Comparison of ENCODE assay signal across 17 cellular contexts in genomic region chr16:818592-818991, GRCh38. TPM values are rescaled to one million over a fixed set of nuclear protein-coding genes. Genes with fewer than 3 reads are reported as not detected.
DNase-seq lines count a peak whose midpoint lies in the region; ATAC-seq, FAIRE-seq and TF ChIP-seq lines count a peak whose summit lies in the region.
"Had no signal": no experiment of that assay in that cellular context is flagged by ENCODE, and none has a peak within 500 bp of the region (broad histone marks: within the 10 kb centered on the region; RNA-seq: fewer than 3 reads in every experiment).

No MANE protein-coding gene starts in this region.

- WGBS in HepG2 (ENCODE audit: low lambda C conversion rate), result 2% methylated on average over 2 of the region's 2 CpGs
- 36% methylated on average over 2 of the region's 2 CpGs for WGBS in right lobe of liver (ENCODE audit: insufficient coverage, low coverage, low lambda C conversion rate, missing lambda C conversion rate)
- 61% methylated on average over 2 of the region's 2 CpGs; no CpG with 5 or more reads in 1 of the 2 experiments for WGBS in H1 (ENCODE audit: extremely low coverage in 1 of 2, insufficient coverage in 1 of 2, insufficient read length in 1 of 2, insufficient replicate concordance in 2 of 2, low coverage in 1 of 2, low lambda C conversion rate in 2 of 2, missing lambda C conversion rate in 1 of 2), 2 experiments

- no peaks in the 10 kb centered on the region for H3K79me1 ChIP-seq in H1 (ENCODE audit: low read depth, low read length)

- H4K8ac ChIP-seq in H1 (ENCODE audit: extremely low read depth, insufficient read depth, low read length), result no peak overlapping the region

- H3K23ac ChIP-seq in H1 (ENCODE audit: insufficient read length), result no peak overlapping the region

- H3K36me3 ChIP-seq in HepG2 (replicated peaks in 1 of 2; ENCODE audit: control insufficient read depth in 1 of 2, insufficient read depth in 2 of 2, low read length in 2 of 2) (no peaks in the 10 kb centered on the region), right lobe of liver (no peaks in the 10 kb centered on the region), H1 (ENCODE audit: control insufficient read depth in 2 of 4, insufficient read depth in 4 of 4, low read length in 3 of 4) (no peaks in the 10 kb centered on the region)

- H3K79me2 ChIP-seq in HepG2 (ENCODE audit: insufficient read depth, low read length) (no peaks in the 10 kb centered on the region), H1 (ENCODE audit: control insufficient read depth in 1 of 2, insufficient read depth in 2 of 2, low read length in 2 of 2) (no peaks in the 10 kb centered on the region)

- H2AK5ac ChIP-seq in H1 (ENCODE audit: low read depth, low read length), result peak overlapping the region; percentile 75; the same call in 1 of the 2 replicates

- H3K4me1 ChIP-seq in HepG2 (ENCODE audit: insufficient read depth, low read length) (no peaks in the 10 kb centered on the region), right lobe of liver (no peaks in the 10 kb centered on the region), H1 (replicated peaks in 1 of 4; ENCODE audit: control insufficient read depth in 3 of 4, insufficient read depth in 4 of 4, low read length in 3 of 4) (peaks cover 0 to 8% (median 0%) of the 10 kb centered on the region in 4 experiments; a peak in 2 of 7 replicates), foreskin keratinocyte (no peaks in the 10 kb centered on the region)

- intact Hi-C loops in HepG2 (cut with micrococcal nuclease; ENCODE audit: unreplicated experiment) (no loop called here), right lobe of liver (cut with DNase I) (no loop called here)

- no peak overlapping the region for H3K4me2 ChIP-seq in HepG2 (ENCODE audit: low read depth, low read length)
- H3K4me2 ChIP-seq in H1 (ENCODE audit: insufficient read depth in 1 of 2, low read depth in 2 of 2, low read length in 2 of 2), result no peak overlapping the region

- no peak for DNase-seq in HepG2 (ENCODE audit: low spot score)
- no peak for DNase-seq in right lobe of liver
- no peak for DNase-seq in HTR-8/SVneo (ENCODE audit: insufficient read length, low spot score)
- no peak for DNase-seq in H1 (ENCODE audit: low read depth in 1 of 2, low spot score in 2 of 2)
- no peak for DNase-seq in stimulated activated CD4-positive, alpha-beta T cell treated with anti-CD3 and anti-CD28 coated beads, Interleukin-4, amount 100 ng/mL, for 1 hour
- no peak for DNase-seq in foreskin keratinocyte
- DNase-seq in SKM-1 treated with dmso at 0.1 percent for 144 hours (lab: John Stamatoyannopoulos, UW; ENCODE audit: unreplicated experiment), result no peak
- DNase-seq: AML-193, C1 segment of cervical spinal cord, Calu3, DMS79, H7 had no signal

- H3K27me3 ChIP-seq in HepG2 (ENCODE audit: control insufficient read depth in 1 of 2, insufficient read depth in 2 of 2, low read length in 2 of 2), result peaks cover 22 to 73% of the 10 kb centered on the region in 2 experiments
- no peaks in the 10 kb centered on the region for H3K27me3 ChIP-seq in right lobe of liver
- 0 out of 7 replicates have a peak, but pooled peaks cover 0 to 2% (median 0%) of the 10 kb centered on the region in 4 experiments for H3K27me3 ChIP-seq in H1 (replicated peaks in 1 of 4; ENCODE audit: control insufficient read depth in 3 of 4, extremely low read depth in 1 of 4, insufficient read depth in 3 of 4, low read length in 3 of 4)
- peaks cover 29% of the 10 kb centered on the region for H3K27me3 ChIP-seq in foreskin keratinocyte

- no peak overlapping the region for H3K56ac ChIP-seq in H1 (replicated peaks; ENCODE audit: insufficient read length, low read depth, low read length)

- no peak overlapping the region for H2BK5ac ChIP-seq in H1 (ENCODE audit: low read depth, low read length)

- 0 out of 2 replicates have a peak, but pooled peaks cover 5% of the 10 kb centered on the region for H3K9me3 ChIP-seq in HepG2 (ENCODE audit: low read length)
- H3K9me3 ChIP-seq in right lobe of liver, result no peaks in the 10 kb centered on the region
- H3K9me3 ChIP-seq in H1 (ENCODE audit: insufficient read depth in 2 of 2, low read depth in 1 of 2, low read length in 1 of 2), result peaks cover 4 to 16% of the 10 kb centered on the region in 2 experiments; a peak in 3 of 4 replicates

- H4K5ac ChIP-seq in H1 (ENCODE audit: insufficient read length, low read depth, low read length), result no peak overlapping the region

- no peak overlapping the region for H2BK12ac ChIP-seq in H1 (ENCODE audit: low read depth, low read length)

- FAIRE-seq in HepG2 (lab: Jason Lieb, UNC) (peak; percentile 42), HTR-8/SVneo (lab: Jason Lieb, UNC) (peak; percentile 100), H1 (lab: Jason Lieb, UNC) (peak; percentile 82)
- FAIRE-seq: GM12892 had no signal

- no peaks in the 10 kb centered on the region for H3K23me2 ChIP-seq in H1 (ENCODE audit: low read depth, low read length)

- TF ChIP-seq EP300 in HepG2 (IDR thresholded peaks at IDR 0.05; ENCODE audit: low read depth in 2 of 2, low read length in 2 of 2) (no peak), HepG2 (CRISPR knock-in tag; IDR thresholded peaks at IDR 0.05; ENCODE audit: borderline replicate concordance) (no peak), H1 (IDR thresholded peaks at IDR 0.05; ENCODE audit: borderline replicate concordance in 1 of 2, low read depth in 2 of 2, low read length in 2 of 2) (no peak)

- no peak overlapping the region for H2BK15ac ChIP-seq in H1 (ENCODE audit: low read length)

- no peak overlapping the region for H4K91ac ChIP-seq in H1 (replicated peaks; ENCODE audit: insufficient read length, low read length)

- TF ChIP-seq POLR2A in HepG2 (IDR thresholded peaks at IDR 0.05; ENCODE audit: insufficient read depth in 1 of 2, low read depth in 2 of 2, low read length in 2 of 2), result no peak
- no peak for TF ChIP-seq POLR2A in right lobe of liver (IDR thresholded peaks at IDR 0.05)
- no peak for TF ChIP-seq POLR2A in H1 (IDR thresholded peaks at IDR 0.05; ENCODE audit: control extremely low read depth in 1 of 2, low read depth in 2 of 2, low read length in 2 of 2)

- POLR2A ChIA-PET in HepG2 (lab: Yijun Ruan, JAX), result no interaction called here
- POLR2A ChIA-PET in H1 (lab: Charles Lee; ENCODE audit: partially characterized antibody), result no interaction called here

- H2AFZ ChIP-seq in HepG2 (ENCODE audit: low read length) (no peak overlapping the region), H1 (ENCODE audit: low read length) (no peak overlapping the region)

- in situ Hi-C loops in HepG2 (cut with HindIII; ENCODE audit: extremely low pct_ligation_motif_present, low pct_unique_long_range_greater_than_20kb), result loop anchor here (25.0 kb wide), 1 partner anchor 394 kb away; no protein-coding TSS in a partner anchor

- no peak overlapping the region for H3K27ac ChIP-seq in HepG2 (ENCODE audit: extremely low read length, insufficient read depth, low read length)
- H3K27ac ChIP-seq in right lobe of liver, result no peak overlapping the region
- no peak overlapping the region for H3K27ac ChIP-seq in H1 (ENCODE audit: low read depth, low read length)
- H3K27ac ChIP-seq in foreskin keratinocyte, result no peak overlapping the region
- H3K27ac ChIP-seq: 22Rv1 had no signal

- no peak overlapping the region for H2BK20ac ChIP-seq in H1 (ENCODE audit: low read length)

- CTCF ChIA-PET in HepG2 (lab: Yijun Ruan, JAX; ENCODE audit: low intra/inter-chr PET ratio, low total read pairs), result no interaction called here
- CTCF ChIA-PET in H1 (lab: Charles Lee; ENCODE audit: partially characterized antibody), result no interaction called here

- BruUV-seq in HepG2 (replicated peaks; lab: Mats Ljungman, UMichigan), result no TSS peak

- peak overlapping the region; percentile 10 for H3K4ac ChIP-seq in H1 (replicated peaks; ENCODE audit: insufficient read length, low read depth, low read length)

- H3K4me3 ChIP-seq in HepG2 (replicated peaks in 1 of 3; ENCODE audit: insufficient read depth in 1 of 3, low read depth in 2 of 3, low read length in 3 of 3) (no peak overlapping the region), right lobe of liver (no peak overlapping the region), H1 (ENCODE audit: extremely low read depth in 1 of 4, insufficient read depth in 2 of 4, low read depth in 3 of 4, low read length in 4 of 4) (no peak overlapping the region)

- H3K18ac ChIP-seq in H1 (ENCODE audit: extremely low read depth, low read length), result no peak overlapping the region

- H4K20me1 ChIP-seq in HepG2 (ENCODE audit: insufficient read depth, low read length), result 0 out of 2 replicates have a peak, but pooled peaks cover 3% of the 10 kb centered on the region
- peaks cover 0 to 3% of the 10 kb centered on the region in 2 experiments for H4K20me1 ChIP-seq in H1 (replicated peaks in 1 of 2; ENCODE audit: control insufficient read depth in 1 of 2, insufficient read depth in 2 of 2, low read length in 2 of 2)

- ATAC-seq in HepG2 (no peak), right lobe of liver (no peak), foreskin keratinocyte (no peak), GM18517 (IDR thresholded peaks at IDR 0.05; ENCODE audit: unreplicated experiment) (no peak)

- H2BK120ac ChIP-seq in H1 (replicated peaks; ENCODE audit: low read depth, low read length), result no peak overlapping the region

- H3K14ac ChIP-seq in H1 (ENCODE audit: insufficient read length), result no peak overlapping the region

- TF ChIP-seq RAD21 in HepG2 (CRISPR knock-in tag; IDR thresholded peaks at IDR 0.05) (no peak), H1 (IDR thresholded peaks at IDR 0.05 in 1 of 2, conservative IDR thresholded peaks at IDR 0.05 in 1 of 2; ENCODE audit: low read depth in 2 of 2, low read length in 2 of 2) (no peak)

- no peak overlapping the region for H3K9ac ChIP-seq in HepG2 (ENCODE audit: insufficient read depth, low read depth, low read length)
- no peak overlapping the region; a peak in 1 of 7 replicates for H3K9ac ChIP-seq in H1 (replicated peaks in 1 of 4; ENCODE audit: extremely low read depth in 1 of 4, low read depth in 3 of 4, low read length in 3 of 4)

- no peak for TF ChIP-seq CTCF in HepG2 (CRISPR knock-in tag; IDR thresholded peaks at IDR 0.05)
- TF ChIP-seq CTCF in right lobe of liver (IDR thresholded peaks at IDR 0.05), result no peak
- no peak for TF ChIP-seq CTCF in H1 (IDR thresholded peaks at IDR 0.05; ENCODE audit: control extremely low read depth in 1 of 3, insufficient read depth in 1 of 3, low read depth in 1 of 3, low read length in 3 of 3)
- TF ChIP-seq CTCF in foreskin keratinocyte (conservative IDR thresholded peaks at IDR 0.05), result no peak

RNA-seq across cellular contexts. Expression of gene GNG13, which starts 18.1 kb away (rescaled TPM):
- not detected in 2 replicates for total RNA-seq in HepG2 (2016; rRNA removed; fragmentation: Illumina TruSeq; extraction: Trizol)
- total RNA-seq in HepG2 (2016; cell fraction: cytosol; rRNA removed; fragmentation: Illumina TruSeq; extraction: Trizol; ENCODE audit: low read depth), result not detected in 2 replicates
- not detected in 2 replicates for total RNA-seq in HepG2 (2016; cell fraction: insoluble cytoplasmic fraction; rRNA removed; fragmentation: Illumina TruSeq; extraction: Trizol)
- not detected in 2 replicates for total RNA-seq in HepG2 (2016; cell fraction: membrane; rRNA removed; fragmentation: Illumina TruSeq; extraction: Trizol)
- not detected in 2 replicates for total RNA-seq in HepG2 (2016; cell fraction: nucleus; rRNA removed; fragmentation: Illumina TruSeq; extraction: Trizol)
- not detected in 2 replicates for polyA plus RNA-seq in HepG2 (2011; rRNA removed)
- polyA plus RNA-seq in HepG2 (2011; cell fraction: cytosol; rRNA removed), result not detected in 2 replicates
- polyA plus RNA-seq in HepG2 (2011; cell fraction: nucleus; rRNA removed), result not detected in 2 replicates
- not detected in 2 replicates for polyA plus RNA-seq in HepG2 (2012)
- not detected in 2 replicates for polyA plus RNA-seq in HepG2 (2016; cell fraction: cytosol; fragmentation: Illumina TruSeq; extraction: Trizol; ENCODE audit: low read depth)
- polyA plus RNA-seq in HepG2 (2016; cell fraction: insoluble cytoplasmic fraction; fragmentation: Illumina TruSeq; extraction: Trizol; ENCODE audit: low read depth), result not detected in 2 replicates
- polyA plus RNA-seq in HepG2 (2016; cell fraction: membrane; fragmentation: Illumina TruSeq; extraction: Trizol; ENCODE audit: low read depth), result not detected in 2 replicates
- polyA plus RNA-seq in HepG2 (2016; cell fraction: nucleus; fragmentation: Illumina TruSeq; extraction: Trizol; ENCODE audit: insufficient read depth, low read depth), result not detected in 2 replicates
- polyA minus RNA-seq in HepG2 (2011; rRNA and poly(A)+ RNA removed; ENCODE audit: low replicate concordance), result not detected in 2 replicates
- not detected in 2 replicates for polyA minus RNA-seq in HepG2 (2011; cell fraction: cytosol; rRNA and poly(A)+ RNA removed)
- not detected in 2 replicates for polyA minus RNA-seq in HepG2 (2011; cell fraction: nucleus; rRNA and poly(A)+ RNA removed)
- not detected for total RNA-seq in right lobe of liver
- not detected in 2 replicates for total RNA-seq in H1 (2021; fragmentation: NEBNext Ultra II Directional; extraction: Animal tissue kit (Norgen Biotek cat#: 25700))
- not detected in 2 replicates for polyA plus RNA-seq in H1 (2011; rRNA removed)
- not detected for polyA plus RNA-seq in H1 (2011; cell fraction: cytosol; rRNA removed)
- 0.11 TPM for polyA plus RNA-seq in H1 (2011; cell fraction: nucleus; rRNA removed)
- 0.59 to 1.3 TPM (median 0.96 TPM) in 4 replicates for polyA plus RNA-seq in H1 (2012, experiment 1 of 2)
- polyA plus RNA-seq in H1 (2012, experiment 2 of 2), result 0.49 TPM
- 0.34 TPM for polyA plus RNA-seq in H1 (2013, experiment 1 of 2)
- 0.39 TPM for polyA plus RNA-seq in H1 (2013, experiment 2 of 2)
- not detected in 2 replicates for polyA minus RNA-seq in H1 (2011; rRNA and poly(A)+ RNA removed)
- polyA minus RNA-seq in H1 (2011; cell fraction: cytosol; rRNA and poly(A)+ RNA removed), result not detected
- not detected for polyA minus RNA-seq in H1 (2011; cell fraction: nucleus; rRNA and poly(A)+ RNA removed)
- total RNA-seq in foreskin keratinocyte, result not detected in 2 replicates
- polyA plus RNA-seq in foreskin keratinocyte, result not detected in 2 replicates
- total RNA-seq: Calu3; CD4-positive, alpha-beta T cell; H7; HT-29 had no signal

RNA-seq across cellular contexts. Expression of gene CHTF18, which starts 30.2 kb away (rescaled TPM):
- total RNA-seq in HepG2 (2016; rRNA removed; fragmentation: Illumina TruSeq; extraction: Trizol) (8.8 and 22.9 TPM in 2 replicates), right lobe of liver (1 to 10 TPM; 2.9 to 7.8 (median 4.6) TPM), foreskin keratinocyte (35.6 and 41.4 TPM in 2 replicates)
- 14.2 and 15.9 TPM in 2 replicates for total RNA-seq in HepG2 (2016; cell fraction: cytosol; rRNA removed; fragmentation: Illumina TruSeq; extraction: Trizol; ENCODE audit: low read depth)
- 7.3 and 24.5 TPM in 2 replicates for total RNA-seq in HepG2 (2016; cell fraction: insoluble cytoplasmic fraction; rRNA removed; fragmentation: Illumina TruSeq; extraction: Trizol)
- 5.5 and 6.8 TPM in 2 replicates for total RNA-seq in HepG2 (2016; cell fraction: membrane; rRNA removed; fragmentation: Illumina TruSeq; extraction: Trizol)
- 26.2 and 31.2 TPM in 2 replicates for total RNA-seq in HepG2 (2016; cell fraction: nucleus; rRNA removed; fragmentation: Illumina TruSeq; extraction: Trizol)
- polyA plus RNA-seq in HepG2 (2011; rRNA removed) (7.3 and 8.6 TPM in 2 replicates), H1 (2011; rRNA removed) (75.3 and 156 TPM in 2 replicates), foreskin keratinocyte (42.3 and 47.2 TPM in 2 replicates)
- 2.5 and 6.5 TPM in 2 replicates for polyA plus RNA-seq in HepG2 (2011; cell fraction: cytosol; rRNA removed)
- polyA plus RNA-seq in HepG2 (2011; cell fraction: nucleus; rRNA removed), result 145 and 298 TPM in 2 replicates
- polyA plus RNA-seq in HepG2 (2012), result 6.6 and 11.8 TPM in 2 replicates
- polyA plus RNA-seq in HepG2 (2016; cell fraction: cytosol; fragmentation: Illumina TruSeq; extraction: Trizol; ENCODE audit: low read depth), result 2.3 and 2.5 TPM in 2 replicates
- 6.8 and 7.7 TPM in 2 replicates for polyA plus RNA-seq in HepG2 (2016; cell fraction: insoluble cytoplasmic fraction; fragmentation: Illumina TruSeq; extraction: Trizol; ENCODE audit: low read depth)
- 3.5 and 4.5 TPM in 2 replicates for polyA plus RNA-seq in HepG2 (2016; cell fraction: membrane; fragmentation: Illumina TruSeq; extraction: Trizol; ENCODE audit: low read depth)
- polyA plus RNA-seq in HepG2 (2016; cell fraction: nucleus; fragmentation: Illumina TruSeq; extraction: Trizol; ENCODE audit: insufficient read depth, low read depth), result 103 and 115 TPM in 2 replicates
- 8.2 and 13.0 TPM in 2 replicates for polyA minus RNA-seq in HepG2 (2011; rRNA and poly(A)+ RNA removed; ENCODE audit: low replicate concordance)
- polyA minus RNA-seq in HepG2 (2011; cell fraction: cytosol; rRNA and poly(A)+ RNA removed), result 2.4 and 3.9 TPM in 2 replicates
- polyA minus RNA-seq in HepG2 (2011; cell fraction: nucleus; rRNA and poly(A)+ RNA removed), result 7.5 and 12.4 TPM in 2 replicates
- total RNA-seq in H1 (2021; fragmentation: NEBNext Ultra II Directional; extraction: Animal tissue kit (Norgen Biotek cat#: 25700)), result 98.3 and 104 TPM in 2 replicates
- polyA plus RNA-seq in H1 (2011; cell fraction: cytosol; rRNA removed), result 87.5 TPM
- 592 TPM for polyA plus RNA-seq in H1 (2011; cell fraction: nucleus; rRNA removed)
- 72.1 to 113 TPM (median 103 TPM) in 4 replicates for polyA plus RNA-seq in H1 (2012, experiment 1 of 2)
- 43.8 TPM for polyA plus RNA-seq in H1 (2012, experiment 2 of 2)
- polyA plus RNA-seq in H1 (2013, experiment 1 of 2), result 70.5 TPM
- polyA plus RNA-seq in H1 (2013, experiment 2 of 2), result 59.1 TPM
- polyA minus RNA-seq in H1 (2011; rRNA and poly(A)+ RNA removed), result 18.1 and 20.4 TPM in 2 replicates
- polyA minus RNA-seq in H1 (2011; cell fraction: cytosol; rRNA and poly(A)+ RNA removed), result 26.9 TPM
- polyA minus RNA-seq in H1 (2011; cell fraction: nucleus; rRNA and poly(A)+ RNA removed), result 90.8 TPM

RNA-seq across cellular contexts. Expression of gene RPUSD1, which starts 30.4 kb away (rescaled TPM):
- total RNA-seq in HepG2 (2016; rRNA removed; fragmentation: Illumina TruSeq; extraction: Trizol) (22.4 and 26.2 TPM in 2 replicates), right lobe of liver (10 to 100 TPM in 2 of 6 experiments, 1 to 10 TPM in 4; 5.1 to 16.2 (median 6.6) TPM), foreskin keratinocyte (36.7 and 40.3 TPM in 2 replicates)
- total RNA-seq in HepG2 (2016; cell fraction: cytosol; rRNA removed; fragmentation: Illumina TruSeq; extraction: Trizol; ENCODE audit: low read depth), result 18.7 and 21.8 TPM in 2 replicates
- 20.2 and 24.6 TPM in 2 replicates for total RNA-seq in HepG2 (2016; cell fraction: insoluble cytoplasmic fraction; rRNA removed; fragmentation: Illumina TruSeq; extraction: Trizol)
- total RNA-seq in HepG2 (2016; cell fraction: membrane; rRNA removed; fragmentation: Illumina TruSeq; extraction: Trizol), result 34.6 and 36.7 TPM in 2 replicates
- 13.4 and 16.9 TPM in 2 replicates for total RNA-seq in HepG2 (2016; cell fraction: nucleus; rRNA removed; fragmentation: Illumina TruSeq; extraction: Trizol)
- polyA plus RNA-seq in HepG2 (2011; rRNA removed) (13.1 and 15.9 TPM in 2 replicates), H1 (2011; rRNA removed) (61.8 and 81.8 TPM in 2 replicates), foreskin keratinocyte (41.0 and 45.4 TPM in 2 replicates)
- 11.8 and 20.0 TPM in 2 replicates for polyA plus RNA-seq in HepG2 (2011; cell fraction: cytosol; rRNA removed)
- 47.0 and 47.2 TPM in 2 replicates for polyA plus RNA-seq in HepG2 (2011; cell fraction: nucleus; rRNA removed)
- polyA plus RNA-seq in HepG2 (2012), result 6.9 and 11.4 TPM in 2 replicates
- polyA plus RNA-seq in HepG2 (2016; cell fraction: cytosol; fragmentation: Illumina TruSeq; extraction: Trizol; ENCODE audit: low read depth), result 23.0 and 24.2 TPM in 2 replicates
- 22.5 and 24.4 TPM in 2 replicates for polyA plus RNA-seq in HepG2 (2016; cell fraction: insoluble cytoplasmic fraction; fragmentation: Illumina TruSeq; extraction: Trizol; ENCODE audit: low read depth)
- polyA plus RNA-seq in HepG2 (2016; cell fraction: membrane; fragmentation: Illumina TruSeq; extraction: Trizol; ENCODE audit: low read depth), result 32.9 and 33.9 TPM in 2 replicates
- 29.7 and 35.5 TPM in 2 replicates for polyA plus RNA-seq in HepG2 (2016; cell fraction: nucleus; fragmentation: Illumina TruSeq; extraction: Trizol; ENCODE audit: insufficient read depth, low read depth)
- 20.0 and 21.5 TPM in 2 replicates for polyA minus RNA-seq in HepG2 (2011; rRNA and poly(A)+ RNA removed; ENCODE audit: low replicate concordance)
- polyA minus RNA-seq in HepG2 (2011; cell fraction: cytosol; rRNA and poly(A)+ RNA removed), result 9.3 and 9.6 TPM in 2 replicates
- 8.9 and 13.2 TPM in 2 replicates for polyA minus RNA-seq in HepG2 (2011; cell fraction: nucleus; rRNA and poly(A)+ RNA removed)
- total RNA-seq in H1 (2021; fragmentation: NEBNext Ultra II Directional; extraction: Animal tissue kit (Norgen Biotek cat#: 25700)), result 32.2 and 32.7 TPM in 2 replicates
- polyA plus RNA-seq in H1 (2011; cell fraction: cytosol; rRNA removed), result 45.2 TPM
- polyA plus RNA-seq in H1 (2011; cell fraction: nucleus; rRNA removed), result 71.6 TPM
- polyA plus RNA-seq in H1 (2012, experiment 1 of 2), result 17.8 to 34.1 TPM (median 33.0 TPM) in 4 replicates
- 35.0 TPM for polyA plus RNA-seq in H1 (2012, experiment 2 of 2)
- polyA plus RNA-seq in H1 (2013, experiment 1 of 2), result 24.4 TPM
- polyA plus RNA-seq in H1 (2013, experiment 2 of 2), result 24.6 TPM
- 13.4 and 17.4 TPM in 2 replicates for polyA minus RNA-seq in H1 (2011; rRNA and poly(A)+ RNA removed)
- 23.9 TPM for polyA minus RNA-seq in H1 (2011; cell fraction: cytosol; rRNA and poly(A)+ RNA removed)
- 42.1 TPM for polyA minus RNA-seq in H1 (2011; cell fraction: nucleus; rRNA and poly(A)+ RNA removed)

RNA-seq across cellular contexts. Expression of gene MSLN, which starts 58.1 kb away (rescaled TPM):
- 0.72 and 2.0 TPM in 2 replicates for total RNA-seq in HepG2 (2016; rRNA removed; fragmentation: Illumina TruSeq; extraction: Trizol)
- 0.30 TPM in 1 of 2 replicates, not detected in the other for total RNA-seq in HepG2 (2016; cell fraction: cytosol; rRNA removed; fragmentation: Illumina TruSeq; extraction: Trizol; ENCODE audit: low read depth)
- 1.2 and 2.1 TPM in 2 replicates for total RNA-seq in HepG2 (2016; cell fraction: insoluble cytoplasmic fraction; rRNA removed; fragmentation: Illumina TruSeq; extraction: Trizol)
- total RNA-seq in HepG2 (2016; cell fraction: membrane; rRNA removed; fragmentation: Illumina TruSeq; extraction: Trizol), result 0.31 and 0.38 TPM in 2 replicates
- total RNA-seq in HepG2 (2016; cell fraction: nucleus; rRNA removed; fragmentation: Illumina TruSeq; extraction: Trizol), result 1.1 and 2.5 TPM in 2 replicates
- 2.3 and 3.0 TPM in 2 replicates for polyA plus RNA-seq in HepG2 (2011; rRNA removed)
- 1.1 and 1.5 TPM in 2 replicates for polyA plus RNA-seq in HepG2 (2011; cell fraction: cytosol; rRNA removed)
- 3.7 and 5.0 TPM in 2 replicates for polyA plus RNA-seq in HepG2 (2011; cell fraction: nucleus; rRNA removed)
- 3.0 and 3.9 TPM in 2 replicates for polyA plus RNA-seq in HepG2 (2012)
- 0.34 and 0.49 TPM in 2 replicates for polyA plus RNA-seq in HepG2 (2016; cell fraction: cytosol; fragmentation: Illumina TruSeq; extraction: Trizol; ENCODE audit: low read depth)
- 0.61 and 0.67 TPM in 2 replicates for polyA plus RNA-seq in HepG2 (2016; cell fraction: insoluble cytoplasmic fraction; fragmentation: Illumina TruSeq; extraction: Trizol; ENCODE audit: low read depth)
- polyA plus RNA-seq in HepG2 (2016; cell fraction: membrane; fragmentation: Illumina TruSeq; extraction: Trizol; ENCODE audit: low read depth), result 0.44 and 0.46 TPM in 2 replicates
- 3.3 and 3.5 TPM in 2 replicates for polyA plus RNA-seq in HepG2 (2016; cell fraction: nucleus; fragmentation: Illumina TruSeq; extraction: Trizol; ENCODE audit: insufficient read depth, low read depth)
- polyA minus RNA-seq in HepG2 (2011; rRNA and poly(A)+ RNA removed; ENCODE audit: low replicate concordance), result 1.2 and 15.6 TPM in 2 replicates
- polyA minus RNA-seq in HepG2 (2011; cell fraction: cytosol; rRNA and poly(A)+ RNA removed), result 0.79 and 1.8 TPM in 2 replicates
- polyA minus RNA-seq in HepG2 (2011; cell fraction: nucleus; rRNA and poly(A)+ RNA removed), result 0.87 and 1.0 TPM in 2 replicates
- total RNA-seq in right lobe of liver, result under 1 TPM in 1 of 6 experiments, not detected in 5; 0.25 TPM
- 0.28 TPM in 1 of 2 replicates, not detected in the other for total RNA-seq in H1 (2021; fragmentation: NEBNext Ultra II Directional; extraction: Animal tissue kit (Norgen Biotek cat#: 25700))
- polyA plus RNA-seq in H1 (2011; rRNA removed), result 0.31 and 0.50 TPM in 2 replicates
- 0.37 TPM for polyA plus RNA-seq in H1 (2011; cell fraction: cytosol; rRNA removed)
- polyA plus RNA-seq in H1 (2011; cell fraction: nucleus; rRNA removed), result 1.5 TPM
- polyA plus RNA-seq in H1 (2012, experiment 1 of 2), result 0.24 to 0.56 TPM (median 0.29 TPM) in 3 of 4 replicates, not detected in the other
- 0.18 TPM for polyA plus RNA-seq in H1 (2012, experiment 2 of 2)
- 0.51 TPM for polyA plus RNA-seq in H1 (2013, experiment 1 of 2)
- 0.18 TPM for polyA plus RNA-seq in H1 (2013, experiment 2 of 2)
- 0.44 TPM in 1 of 2 replicates, not detected in the other for polyA minus RNA-seq in H1 (2011; rRNA and poly(A)+ RNA removed)
- polyA minus RNA-seq in H1 (2011; cell fraction: cytosol; rRNA and poly(A)+ RNA removed), result 1.9 TPM
- polyA minus RNA-seq in H1 (2011; cell fraction: nucleus; rRNA and poly(A)+ RNA removed), result 1.6 TPM
- total RNA-seq in foreskin keratinocyte, result 21.3 and 72.9 TPM in 2 replicates
- 27.7 and 91.0 TPM in 2 replicates for polyA plus RNA-seq in foreskin keratinocyte
- total RNA-seq: CD4-positive, alpha-beta T cell; H7 had no signal
